ENCODE assay signal across 3 cellular contexts in genomic region chr3:72348357-72348756, GRCh38.
TF ChIP-seq lines count a peak whose summit lies in the region.

No MANE protein-coding gene starts in this region.

TF ChIP-seq in HCT116, 20 proteins besides CTCF, POLR2A, EP300 and RAD21:
- no peak for TF ChIP-seq SIN3A (IDR thresholded peaks at IDR 0.05; ENCODE audit: low read depth)
- no peak for TF ChIP-seq FOSL1 (IDR thresholded peaks at IDR 0.05; ENCODE audit: low read depth)
- no peak for TF ChIP-seq ATF3 (IDR thresholded peaks at IDR 0.05)
- TF ChIP-seq EGR1 (IDR thresholded peaks at IDR 0.05; ENCODE audit: low read depth): no peak
- no peak for TF ChIP-seq POLR2AphosphoS5 (IDR thresholded peaks at IDR 0.05; ENCODE audit: low read depth, low read length)
- TF ChIP-seq ZBTB33 (IDR thresholded peaks at IDR 0.05; ENCODE audit: extremely low read depth, insufficient replicate concordance, low read length): no peak
- TF ChIP-seq CBX3 (IDR thresholded peaks at IDR 0.05; ENCODE audit: low read depth): no peak
- TF ChIP-seq ELF1 (IDR thresholded peaks at IDR 0.05; ENCODE audit: borderline replicate concordance, low read depth): no peak
- TF ChIP-seq REST (IDR thresholded peaks at IDR 0.05; ENCODE audit: low read depth): no peak
- TF ChIP-seq YY1 (IDR thresholded peaks at IDR 0.05; ENCODE audit: extremely low read depth, insufficient replicate concordance, low read depth, low read length): no peak
- TF ChIP-seq MAX (IDR thresholded peaks at IDR 0.05): no peak
- TF ChIP-seq CEBPB (IDR thresholded peaks at IDR 0.05; ENCODE audit: low read depth): no peak
- TF ChIP-seq JUND (IDR thresholded peaks at IDR 0.05): no peak
- no peak for TF ChIP-seq SRF (IDR thresholded peaks at IDR 0.05; ENCODE audit: low read depth)
- no peak for TF ChIP-seq SP1 (IDR thresholded peaks at IDR 0.05; ENCODE audit: low read depth)
- no peak for TF ChIP-seq TCF7L2 (IDR thresholded peaks at IDR 0.05; ENCODE audit: borderline replicate concordance, extremely low read depth, insufficient read depth, insufficient read length)

TF ChIP-seq in H1, 55 proteins besides CTCF, POLR2A, EP300 and RAD21:
- TF ChIP-seq HDAC6 (IDR thresholded peaks at IDR 0.05; ENCODE audit: low read depth, low read length) (no peak), KDM1A (IDR thresholded peaks at IDR 0.05; ENCODE audit: borderline replicate concordance, low read length) (peak; percentile 49; the same call in 1 of the 2 replicates)

TF ChIP-seq in SK-N-SH treated with all-trans-retinoic acid at 6 μM for 48 hours, 23 proteins besides CTCF, POLR2A, EP300 and RAD21:
- TF ChIP-seq PATZ1 (CRISPR knock-in tag; IDR thresholded peaks at IDR 0.05; ENCODE audit: borderline replicate concordance): no peak
- no peak for TF ChIP-seq ZC3H10 (CRISPR knock-in tag; IDR thresholded peaks at IDR 0.05)
- no peak for TF ChIP-seq CREB5 (CRISPR knock-in tag; IDR thresholded peaks at IDR 0.05; ENCODE audit: low read depth)
- no peak for TF ChIP-seq ARNTL (CRISPR knock-in tag; IDR thresholded peaks at IDR 0.05; ENCODE audit: borderline replicate concordance, low read depth)
- TF ChIP-seq ZFP3 (CRISPR knock-in tag; IDR thresholded peaks at IDR 0.05): no peak
- no peak for TF ChIP-seq POU6F1 (CRISPR knock-in tag; IDR thresholded peaks at IDR 0.05; ENCODE audit: borderline replicate concordance, low read depth)
- TF ChIP-seq ZNF70 (CRISPR knock-in tag; IDR thresholded peaks at IDR 0.05): no peak
- no peak for TF ChIP-seq CSRNP3 (CRISPR knock-in tag; IDR thresholded peaks at IDR 0.05)
- no peak for TF ChIP-seq GLIS3 (CRISPR knock-in tag; IDR thresholded peaks at IDR 0.05)
- TF ChIP-seq BACH2 (CRISPR knock-in tag; IDR thresholded peaks at IDR 0.05; ENCODE audit: borderline replicate concordance): no peak
- no peak for TF ChIP-seq ZNF565 (CRISPR knock-in tag; conservative IDR thresholded peaks at IDR 0.05; ENCODE audit: low read depth)
- no peak for TF ChIP-seq RARB (CRISPR knock-in tag; IDR thresholded peaks at IDR 0.05)
- no peak for TF ChIP-seq SNAI2 (CRISPR knock-in tag; IDR thresholded peaks at IDR 0.05)
- TF ChIP-seq PPARA (CRISPR knock-in tag; IDR thresholded peaks at IDR 0.05; ENCODE audit: borderline replicate concordance): no peak
- no peak for TF ChIP-seq CSDC2 (CRISPR knock-in tag; IDR thresholded peaks at IDR 0.05)
- no peak for TF ChIP-seq ZNF8 (CRISPR knock-in tag; IDR thresholded peaks at IDR 0.05)
- TF ChIP-seq TOX (CRISPR knock-in tag; IDR thresholded peaks at IDR 0.05; ENCODE audit: borderline replicate concordance): no peak
- TF ChIP-seq ZFP30 (CRISPR knock-in tag; IDR thresholded peaks at IDR 0.05): no peak
- no peak for TF ChIP-seq ISL1 (CRISPR knock-in tag; IDR thresholded peaks at IDR 0.05)
- TF ChIP-seq TSHZ2 (CRISPR knock-in tag; IDR thresholded peaks at IDR 0.05): no peak
